Comparison of ENCODE assay signal across 14 cellular contexts in the genomic region with DNA sequence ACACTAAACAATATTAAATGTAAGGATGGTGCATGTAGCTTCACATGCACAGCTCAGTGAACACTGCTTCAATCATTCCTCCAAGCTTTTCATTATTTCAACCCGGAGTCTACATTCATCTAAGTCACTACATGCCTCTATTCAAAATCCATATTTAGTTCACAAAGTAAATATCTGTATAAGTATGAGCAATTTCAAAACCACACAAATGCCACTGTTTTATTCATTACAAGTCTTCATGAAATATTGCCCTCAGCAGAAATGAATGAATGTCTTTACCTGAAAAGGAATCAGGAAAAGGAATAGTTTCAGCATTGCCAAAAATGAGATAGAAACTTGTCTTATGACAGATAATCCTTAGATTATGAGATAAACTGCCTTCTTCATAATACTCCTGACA.
"Had no signal": no experiment of that assay in that cellular context is flagged by ENCODE, and none has a peak within 500 bp of the region (broad histone marks: within the 10 kb centered on the region; RNA-seq: fewer than 3 reads in every experiment).

No MANE protein-coding gene starts in this region.

- ATAC-seq: gastrocnemius medialis, heart left ventricle, right cardiac atrium had no signal

- DNase-seq: activated CD4-positive, alpha-beta T cell treated with anti-CD3 and anti-CD28 coated beads for 1 hour; activated CD4-positive, alpha-beta T cell treated with anti-CD3 and anti-CD28 coated beads, Interleukin-2, amount 50 U/mL, for 4 hours; activated effector memory CD4-positive, alpha-beta T cell treated with Interleukin-2 at 50 U/mL for 16 hours; activated naive CD4-positive, alpha-beta T cell treated with anti-CD3 and anti-CD28 coated beads, Interleukin-2, amount 50 U/mL, for 16 hours; cortex of kidney; effector CD4-positive, alpha-beta T cell; gastrocnemius medialis; occipital lobe had no signal

- H3K36me3 ChIP-seq: adrenal gland, gastrocnemius medialis, heart left ventricle, prostate gland had no signal

- H3K4me1 ChIP-seq: adrenal gland, prostate gland, testis had no signal

- H3K27ac ChIP-seq: adrenal gland, gastrocnemius medialis, heart left ventricle, prostate gland, testis, VCaP had no signal

- H3K27me3 ChIP-seq: adrenal gland, gastrocnemius medialis, heart left ventricle, testis had no signal

- H3K4me3 ChIP-seq: gastrocnemius medialis, prostate gland, testis had no signal

- H3K9me3 ChIP-seq: adrenal gland, gastrocnemius medialis, heart left ventricle, prostate gland, testis had no signal
